In the genomic region with DNA sequence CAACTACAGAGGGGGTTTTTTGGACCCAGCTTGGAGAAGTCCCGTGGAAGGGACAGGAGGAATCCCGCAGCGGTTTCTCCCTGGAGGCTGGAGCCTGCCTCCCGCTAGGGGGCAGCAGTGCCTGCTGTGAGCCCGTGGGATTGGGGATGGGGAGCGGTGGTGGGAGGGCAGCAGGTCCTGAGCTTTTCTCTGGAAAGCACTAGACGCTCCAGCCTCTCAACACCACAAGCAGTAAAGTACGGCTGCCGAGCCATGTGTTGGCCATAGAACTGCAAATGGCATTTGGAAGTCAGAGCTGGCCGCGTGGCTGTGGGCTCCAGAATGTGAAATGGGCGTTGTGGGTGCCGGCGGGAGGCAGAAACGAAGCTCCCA, we compare ENCODE assay signal across 8 cellular contexts. TPM values are rescaled to one million over a fixed set of nuclear protein-coding genes. Genes with fewer than 3 reads are reported as not detected.
A peak's percentile ranks its signal among the peaks of the same experiment; 100 is the strongest.
DNase-seq lines count a peak whose midpoint lies in the region; ATAC-seq and TF ChIP-seq lines count a peak whose summit lies in the region.

No MANE protein-coding gene starts in this region.

- no peak overlapping the region for H3K4me3 Mint-ChIP-seq in activated CD8-positive, alpha-beta T cell treated with anti-CD3 and anti-CD28 coated beads for 36 hours
- H3K4me3 Mint-ChIP-seq in activated CD8-positive, alpha-beta T cell treated with anti-CD3 and anti-CD28 coated beads, Interleukin-2, amount 10 ng/mL, durations not matched to agents 7 days and 5 days = no peak overlapping the region

- POLR2A ChIA-PET in activated CD8-positive, alpha-beta T cell treated with anti-CD3 and anti-CD28 coated beads for 36 hours (lab: Charles Lee) = interaction anchor here (0.6 to 1.1 kb wide), 2 partner anchors 9 to 1411 kb away, joined by 3 read pairs; no protein-coding TSS in a partner anchor
- POLR2A ChIA-PET in activated CD8-positive, alpha-beta T cell treated with anti-CD3 and anti-CD28 coated beads, Interleukin-2, amount 10 ng/mL, durations not matched to agents 7 days and 5 days (lab: Charles Lee) = no interaction called here

- no peaks in the 10 kb centered on the region for H3K9me3 Mint-ChIP-seq in activated CD8-positive, alpha-beta T cell treated with anti-CD3 and anti-CD28 coated beads for 36 hours
- no peaks in the 10 kb centered on the region for H3K9me3 Mint-ChIP-seq in activated CD8-positive, alpha-beta T cell treated with anti-CD3 and anti-CD28 coated beads, Interleukin-2, amount 10 ng/mL, durations not matched to agents 7 days and 5 days (ENCODE audit: insufficient read depth)

- H3K27ac Mint-ChIP-seq in activated CD8-positive, alpha-beta T cell treated with anti-CD3 and anti-CD28 coated beads for 36 hours = no peak overlapping the region
- H3K27ac Mint-ChIP-seq in activated CD8-positive, alpha-beta T cell treated with anti-CD3 and anti-CD28 coated beads, Interleukin-2, amount 10 ng/mL, durations not matched to agents 7 days and 5 days = no peak overlapping the region

- ATAC-seq in activated CD8-positive, alpha-beta T cell treated with anti-CD3 and anti-CD28 coated beads for 36 hours = peak; percentile 55
- no peak for ATAC-seq in activated CD8-positive, alpha-beta T cell treated with anti-CD3 and anti-CD28 coated beads, Interleukin-2, amount 10 ng/mL, durations not matched to agents 7 days and 5 days
- ATAC-seq in GM19324 (IDR thresholded peaks at IDR 0.05; ENCODE audit: low FRiP score, unreplicated experiment) (no peak), GM21515 (IDR thresholded peaks at IDR 0.05; ENCODE audit: unreplicated experiment) (no peak), GM21528 (IDR thresholded peaks at IDR 0.05; ENCODE audit: low FRiP score, unreplicated experiment) (no peak)

- intact Hi-C loops in activated CD8-positive, alpha-beta T cell treated with anti-CD3 and anti-CD28 coated beads for 36 hours (cut with micrococcal nuclease) = no loop called here

- peak; percentile 31 for DNase-seq in activated CD8-positive, alpha-beta T cell treated with anti-CD3 and anti-CD28 coated beads for 36 hours
- DNase-seq in activated CD8-positive, alpha-beta T cell treated with anti-CD3 and anti-CD28 coated beads, Interleukin-2, amount 10 ng/mL, durations not matched to agents 7 days and 5 days = no peak
- peak; percentile 46 to 72 for DNase-seq in NCI-H526 (lab: John Stamatoyannopoulos, UW)
- peak; percentile 16 for DNase-seq in cerebellar cortex (ENCODE audit: low spot score)
- peak; percentile 32 to 68 for DNase-seq in lung microvascular endothelial cell (ENCODE audit: low read depth in 2 of 2)

- H3K36me3 Mint-ChIP-seq in activated CD8-positive, alpha-beta T cell treated with anti-CD3 and anti-CD28 coated beads for 36 hours (ENCODE audit: low read depth) = no peaks in the 10 kb centered on the region
- no peaks in the 10 kb centered on the region for H3K36me3 Mint-ChIP-seq in activated CD8-positive, alpha-beta T cell treated with anti-CD3 and anti-CD28 coated beads, Interleukin-2, amount 10 ng/mL, durations not matched to agents 7 days and 5 days (ENCODE audit: low read depth)

- no peaks in the 10 kb centered on the region for H3K4me1 Mint-ChIP-seq in activated CD8-positive, alpha-beta T cell treated with anti-CD3 and anti-CD28 coated beads for 36 hours (ENCODE audit: low read depth)
- H3K4me1 Mint-ChIP-seq in activated CD8-positive, alpha-beta T cell treated with anti-CD3 and anti-CD28 coated beads, Interleukin-2, amount 10 ng/mL, durations not matched to agents 7 days and 5 days (ENCODE audit: low read depth) = no peaks in the 10 kb centered on the region

- H3K27me3 Mint-ChIP-seq in activated CD8-positive, alpha-beta T cell treated with anti-CD3 and anti-CD28 coated beads for 36 hours = no peaks in the 10 kb centered on the region
- no peaks in the 10 kb centered on the region for H3K27me3 Mint-ChIP-seq in activated CD8-positive, alpha-beta T cell treated with anti-CD3 and anti-CD28 coated beads, Interleukin-2, amount 10 ng/mL, durations not matched to agents 7 days and 5 days (ENCODE audit: low read depth)

- CTCF ChIA-PET in activated CD8-positive, alpha-beta T cell treated with anti-CD3 and anti-CD28 coated beads for 36 hours (lab: Charles Lee) = interaction anchor here (0.7 to 3.3 kb wide), 15 partner anchors 8 to 669 kb away, joined by 3 to 18 read pairs (median 3); no protein-coding TSS in a partner anchor
- CTCF ChIA-PET in activated CD8-positive, alpha-beta T cell treated with anti-CD3 and anti-CD28 coated beads, Interleukin-2, amount 10 ng/mL, durations not matched to agents 7 days and 5 days (lab: Charles Lee) = interaction anchor here (0.9 to 1.6 kb wide), 5 partner anchors 8 to 47 kb away, joined by 3 to 4 read pairs (median 3); no protein-coding TSS in a partner anchor

- peak; percentile 71 for TF ChIP-seq CTCF in activated CD8-positive, alpha-beta T cell treated with anti-CD3 and anti-CD28 coated beads for 36 hours (IDR thresholded peaks at IDR 0.05)

RNA-seq across cellular contexts. Expression of gene GMPR, which starts 47.8 kb away (rescaled TPM):
- total RNA-seq in activated CD8-positive, alpha-beta T cell treated with anti-CD3 and anti-CD28 coated beads for 36 hours = under 1 TPM; 0.31 to 0.65 TPM
- 10 to 100 TPM in 1 of 2 experiments, 1 to 10 TPM in 1; 8.9 to 11.0 TPM for total RNA-seq in activated CD8-positive, alpha-beta T cell treated with anti-CD3 and anti-CD28 coated beads, Interleukin-2, amount 10 ng/mL, durations not matched to agents 7 days and 5 days
- 5.2 and 15.9 TPM in 2 replicates for total RNA-seq in lung microvascular endothelial cell
